In the genomic region with DNA sequence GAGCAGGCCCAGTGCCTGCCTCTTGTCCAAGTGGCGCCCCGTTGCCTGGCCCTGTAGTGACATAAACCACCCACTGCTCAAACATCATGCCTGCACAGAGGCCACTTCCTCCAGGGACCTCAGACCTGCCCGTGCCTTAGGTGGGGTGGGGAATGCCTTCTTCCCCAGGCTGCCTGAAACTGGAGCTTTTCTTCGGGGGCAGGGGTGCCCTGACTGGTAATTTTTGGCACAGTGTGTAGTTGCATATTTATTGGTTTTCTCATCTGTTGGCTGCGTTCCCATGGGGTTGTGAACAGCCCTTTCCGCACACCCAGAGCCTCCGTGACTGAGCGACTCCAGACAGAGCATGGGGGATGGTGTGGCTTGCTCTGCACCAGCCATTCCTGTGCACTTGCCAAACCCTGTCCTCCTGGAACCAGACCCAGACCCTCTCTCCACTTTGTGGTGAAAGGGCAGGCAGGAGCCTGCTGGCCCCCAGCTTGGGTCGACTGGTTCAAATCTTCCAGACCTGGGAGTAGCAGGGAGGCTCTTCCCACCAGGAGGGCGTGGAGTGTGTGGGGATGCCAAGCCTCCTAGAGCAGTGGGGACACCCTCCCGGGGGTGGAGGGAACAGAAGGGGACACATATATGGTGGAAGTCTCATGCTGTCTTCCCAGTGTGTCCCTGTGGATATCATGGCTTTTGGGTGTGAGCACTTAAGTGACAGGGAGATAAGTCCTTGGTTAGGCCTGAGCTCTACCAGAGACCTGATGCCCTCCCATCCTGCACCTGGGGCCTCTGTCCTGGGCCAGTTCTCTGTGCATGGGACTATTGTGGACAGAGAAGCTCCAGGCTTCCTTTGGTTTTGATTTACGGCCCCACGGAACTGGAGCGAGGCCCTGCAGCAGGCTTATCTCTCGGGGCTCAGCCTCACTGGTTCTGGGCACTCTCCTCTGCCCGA, we compare ENCODE assay signal across 10 cellular contexts. TPM values are rescaled to one million over a fixed set of nuclear protein-coding genes. Genes with fewer than 3 reads are reported as not detected.
DNase-seq lines count a peak whose midpoint lies in the region; ATAC-seq, FAIRE-seq and TF ChIP-seq lines count a peak whose summit lies in the region.
"Had no signal": no experiment of that assay in that cellular context is flagged by ENCODE, and none has a peak within 500 bp of the region (broad histone marks: within the 10 kb centered on the region; RNA-seq: fewer than 3 reads in every experiment).

No MANE protein-coding gene starts in this region.

- DNase-seq in DMS153 (lab: John Stamatoyannopoulos, UW) (peak; percentile 19), NCI-H2196 treated with DMSO at 0.1 percent for 48 hours (lab: John Stamatoyannopoulos, UW; ENCODE audit: unreplicated experiment) (peak; percentile 70), fibroblast of gingiva (ENCODE audit: low read depth) (peak; percentile 46), progenitor cell of endocrine pancreas (ENCODE audit: low spot score, unreplicated experiment) (no peak), D721Med (ENCODE audit: insufficient read length, low spot score) (no peak), endothelial cell (ENCODE audit: low spot score) (no peak)
- DNase-seq in effector memory CD8-positive, alpha-beta T cell, result no peak
- DNase-seq: activated CD4-positive, alpha-beta T cell treated with anti-CD3 and anti-CD28 coated beads, Interleukin-2, amount 50 U/mL, for 4 hours; hypothalamus had no signal

- ATAC-seq in effector memory CD8-positive, alpha-beta T cell (replicated peaks), result no peak
- ATAC-seq in GM18502 (IDR thresholded peaks at IDR 0.05; ENCODE audit: poor library complexity, unreplicated experiment), result no peak

- H3K27me3 Mint-ChIP-seq in progenitor cell of endocrine pancreas (no peaks in the 10 kb centered on the region), endothelial cell (ENCODE audit: unreplicated experiment) (peaks cover 2% of the 10 kb centered on the region)
- H3K27me3 Mint-ChIP-seq in effector memory CD8-positive, alpha-beta T cell, result peaks cover 11 to 33% of the 10 kb centered on the region in 2 donors

- H3K4me1 Mint-ChIP-seq in progenitor cell of endocrine pancreas (ENCODE audit: low read depth) (peaks cover 32% of the 10 kb centered on the region), endothelial cell (ENCODE audit: unreplicated experiment) (no peaks in the 10 kb centered on the region)
- peaks cover 0 to 2% of the 10 kb centered on the region in 2 donors for H3K4me1 Mint-ChIP-seq in effector memory CD8-positive, alpha-beta T cell (ENCODE audit: low read depth in 2 of 2)

- H3K9me3 Mint-ChIP-seq in progenitor cell of endocrine pancreas (ENCODE audit: low read depth), result no peaks in the 10 kb centered on the region
- H3K9me3 Mint-ChIP-seq in effector memory CD8-positive, alpha-beta T cell, result no peaks in the 10 kb centered on the region
- no peaks in the 10 kb centered on the region for H3K9me3 Mint-ChIP-seq in endothelial cell (ENCODE audit: unreplicated experiment)

- H3K27ac Mint-ChIP-seq in progenitor cell of endocrine pancreas (peak overlapping the region; percentile 62), endothelial cell (ENCODE audit: unreplicated experiment) (no peak overlapping the region)
- H3K27ac Mint-ChIP-seq in effector memory CD8-positive, alpha-beta T cell, result no peak overlapping the region

- FAIRE-seq in D721Med (lab: Jason Lieb, UNC), result no peak

- H3K36me3 Mint-ChIP-seq in progenitor cell of endocrine pancreas (ENCODE audit: insufficient read depth), result peaks cover 6% of the 10 kb centered on the region
- no peaks in the 10 kb centered on the region for H3K36me3 Mint-ChIP-seq in effector memory CD8-positive, alpha-beta T cell (ENCODE audit: insufficient read depth)
- H3K36me3 Mint-ChIP-seq in endothelial cell (ENCODE audit: low read depth, unreplicated experiment), result no peaks in the 10 kb centered on the region

- no peak for TF ChIP-seq CTCF in progenitor cell of endocrine pancreas (IDR thresholded peaks at IDR 0.05; ENCODE audit: unreplicated experiment)
- no peak for TF ChIP-seq CTCF in D721Med (IDR thresholded peaks at IDR 0.05; ENCODE audit: insufficient read depth, missing control alignments)
- TF ChIP-seq CTCF in endothelial cell (IDR thresholded peaks at IDR 0.05; ENCODE audit: unreplicated experiment), result no peak

- H3K4me3 Mint-ChIP-seq in progenitor cell of endocrine pancreas (ENCODE audit: low read depth) (no peak overlapping the region), endothelial cell (ENCODE audit: unreplicated experiment) (no peak overlapping the region)
- no peak overlapping the region for H3K4me3 Mint-ChIP-seq in effector memory CD8-positive, alpha-beta T cell

RNA-seq across cellular contexts. Expression of a gene that starts 39.6 kb away (rescaled TPM):
- total RNA-seq in progenitor cell of endocrine pancreas (302 and 345 TPM in 2 replicates), endothelial cell (ENCODE audit: unreplicated experiment) (0.82 TPM)

Comparison
In these comparisons a context has a peak if more than half of its experiments do, and no peak if none do; other contexts are left out.
1. DNase-seq: peak in DMS153 (single experiment), NCI-H2196 treated with DMSO at 0.1 percent for 48 hours (single experiment) and fibroblast of gingiva (single experiment); none in progenitor cell of endocrine pancreas (single experiment), effector memory CD8-positive, alpha-beta T cell (0 of 3), D721Med (single experiment) and endothelial cell (single experiment).
2. RNA of a gene that starts 39.6 kb away (total RNA-seq): 302 to 345 TPM in progenitor cell of endocrine pancreas; 0.82 TPM in endothelial cell (single experiment); every median in the first group is over 100 times any median in the second.